Comparison of ENCODE assay signal across 20 cellular contexts in the genomic region with DNA sequence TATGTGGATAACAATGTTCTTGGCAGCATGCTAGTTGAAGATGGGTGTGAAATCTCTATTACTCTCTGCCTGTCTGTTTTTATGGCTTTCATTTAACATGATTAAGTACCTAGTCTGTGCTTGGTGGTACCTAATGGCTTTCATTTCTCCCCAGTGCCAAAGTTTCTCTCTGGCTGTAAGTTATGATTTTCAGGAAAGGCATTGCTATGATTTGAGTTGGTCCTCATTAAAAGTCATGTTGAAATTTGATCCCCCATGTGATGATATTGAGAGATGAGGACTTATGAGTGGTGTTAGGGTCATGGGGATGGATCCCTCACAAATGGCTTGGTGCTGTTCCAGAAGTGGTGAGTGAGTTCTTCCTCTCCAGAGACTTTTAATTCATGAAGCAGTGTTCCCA.
DNase-seq lines count a peak whose midpoint lies in the region; ATAC-seq, FAIRE-seq and TF ChIP-seq lines count a peak whose summit lies in the region.
"Had no signal": no experiment of that assay in that cellular context is flagged by ENCODE, and none has a peak within 500 bp of the region (broad histone marks: within the 10 kb centered on the region; RNA-seq: fewer than 3 reads in every experiment).

No MANE protein-coding gene starts in this region.

- DNase-seq in SK-N-SH (no peak), adipocyte (ENCODE audit: low read depth) (peak; percentile 18), foreskin fibroblast (peak; percentile 76 to 81), heart left ventricle (no peak), substantia nigra (lab: John Stamatoyannopoulos, UW) (no peak), D721Med (ENCODE audit: insufficient read length, low spot score) (no peak), glomerular visceral epithelial cell (ENCODE audit: extremely low spot score) (no peak)
- DNase-seq: activated CD4-positive, alpha-beta memory T cell treated with anti-CD3 and anti-CD28 coated beads, Interleukin-2, amount 10 ng/mL, durations not matched to agents 7 days and 5 days; cerebellar nuclear complex; H9; kidney; lower lobe of right lung; NK-92 treated with Interleukin-12 subunit alpha and Interleukin-12 subunit beta, amount 100 ng/mL, for 24 hours; posterior cingulate gyrus; SHP77 treated with DMSO at 0.1 percent for 48 hours; sigmoid colon; upper lobe of right lung had no signal

- POLR2A ChIA-PET in SK-N-SH (lab: Yijun Ruan, JAX): no interaction called here

- no peaks in the 10 kb centered on the region for H3F3A ChIP-seq in SK-N-SH (replicated peaks; ENCODE audit: insufficient read depth)

- ATAC-seq in SK-N-SH treated with all-trans-retinoic acid at 6 μM for 48 hours: peak; percentile 68
- no peak for ATAC-seq in heart left ventricle
- ATAC-seq: lower lobe of right lung, upper lobe of right lung had no signal

- H3K4me1 ChIP-seq in SK-N-SH (ENCODE audit: control insufficient read depth in 1 of 2, insufficient read depth in 2 of 2, low read depth in 1 of 2, low read length in 1 of 2): no peaks in the 10 kb centered on the region; a peak in 2 of 4 replicates
- H3K4me1 ChIP-seq in adipocyte (ENCODE audit: control insufficient read depth, insufficient read depth, low read length): peaks cover 24% of the 10 kb centered on the region
- no peaks in the 10 kb centered on the region for H3K4me1 ChIP-seq in heart left ventricle
- H3K4me1 ChIP-seq: BLaER1, lower lobe of right lung, upper lobe of right lung had no signal

- FAIRE-seq in D721Med (lab: Jason Lieb, UNC): no peak
- FAIRE-seq: endothelial cell of umbilical vein, kidney had no signal

- peak overlapping the region in 1 of 2 experiments; percentile 55; a peak in 1 of 4 replicates for H3K27ac ChIP-seq in SK-N-SH (ENCODE audit: low read depth in 2 of 2, low read length in 1 of 2)
- H3K27ac ChIP-seq in heart left ventricle: no peak overlapping the region
- no peak overlapping the region for H3K27ac ChIP-seq in substantia nigra (ENCODE audit: low read depth, low read length, poor library complexity, severe bottlenecking)
- H3K27ac ChIP-seq: BLaER1, lower lobe of right lung, upper lobe of right lung had no signal

- H4K20me1 ChIP-seq in SK-N-SH (ENCODE audit: insufficient read depth): no peaks in the 10 kb centered on the region
- H4K20me1 ChIP-seq: BLaER1 had no signal

- H3K9me3 ChIP-seq in SK-N-SH (no peaks in the 10 kb centered on the region), adipocyte (ENCODE audit: control insufficient read depth, low read length) (no peaks in the 10 kb centered on the region), heart left ventricle (peaks cover 0 to 2% (median 0%) of the 10 kb centered on the region in 12 donors)
- H3K9me3 ChIP-seq: lower lobe of right lung, sigmoid colon, upper lobe of right lung had no signal

- H3K79me2 ChIP-seq in SK-N-SH (ENCODE audit: insufficient read depth): no peaks in the 10 kb centered on the region

- no peaks in the 10 kb centered on the region for H3K27me3 ChIP-seq in SK-N-SH (ENCODE audit: insufficient read depth)
- no peaks in the 10 kb centered on the region for H3K27me3 ChIP-seq in adipocyte (replicated peaks; ENCODE audit: control insufficient read depth, insufficient read depth, low read length)
- no peaks in the 10 kb centered on the region for H3K27me3 ChIP-seq in heart left ventricle
- H3K27me3 ChIP-seq: BLaER1, sigmoid colon, upper lobe of right lung had no signal

- no peak for TF ChIP-seq POLR2A in heart left ventricle (IDR thresholded peaks at IDR 0.05)

- no peak overlapping the region for H3K4me2 ChIP-seq in SK-N-SH
- H3K4me2 ChIP-seq: BLaER1 had no signal

- H3K4me3 ChIP-seq in SK-N-SH (ENCODE audit: low read depth in 2 of 2, low read length in 1 of 2): no peak overlapping the region
- no peak overlapping the region for H3K4me3 ChIP-seq in adipocyte (ENCODE audit: low read length)
- H3K4me3 ChIP-seq in foreskin fibroblast (ENCODE audit: low read depth in 1 of 2, low read length in 2 of 2): no peak overlapping the region
- H3K4me3 ChIP-seq in heart left ventricle: no peak overlapping the region
- H3K4me3 ChIP-seq: BLaER1, lower lobe of right lung, sigmoid colon, upper lobe of right lung had no signal

- TF ChIP-seq RAD21 in SK-N-SH (IDR thresholded peaks at IDR 0.05; ENCODE audit: low read length): no peak

- CTCF ChIA-PET in SK-N-SH (lab: Yijun Ruan, JAX): no interaction called here

- no peaks in the 10 kb centered on the region for H3K9me2 ChIP-seq in SK-N-SH

- no peak overlapping the region for H2AFZ ChIP-seq in SK-N-SH (ENCODE audit: low read depth)

- H3K36me3 ChIP-seq in SK-N-SH (replicated peaks in 1 of 2; ENCODE audit: control insufficient read depth in 1 of 2, insufficient read depth in 2 of 2, low read length in 1 of 2): no peaks in the 10 kb centered on the region
- H3K36me3 ChIP-seq in adipocyte (ENCODE audit: control insufficient read depth, insufficient read depth, low read length, severe bottlenecking): no peaks in the 10 kb centered on the region
- H3K36me3 ChIP-seq in heart left ventricle: no peaks in the 10 kb centered on the region
- H3K36me3 ChIP-seq: BLaER1, lower lobe of right lung, sigmoid colon, upper lobe of right lung had no signal

- no peak overlapping the region for H3K9ac ChIP-seq in SK-N-SH
- H3K9ac ChIP-seq in adipocyte (ENCODE audit: low read length): no peak overlapping the region
- H3K9ac ChIP-seq: BLaER1 had no signal

- intact Hi-C loops in heart left ventricle (cut with DNase I): no loop called here

- TF ChIP-seq CTCF in SK-N-SH (IDR thresholded peaks at IDR 0.05) (no peak), foreskin fibroblast (IDR thresholded peaks at IDR 0.05; ENCODE audit: low read depth, low read length) (no peak), heart left ventricle (IDR thresholded peaks at IDR 0.05) (no peak), D721Med (IDR thresholded peaks at IDR 0.05; ENCODE audit: insufficient read depth, missing control alignments) (no peak)

- no peak for TF ChIP-seq EP300 in SK-N-SH (IDR thresholded peaks at IDR 0.05; ENCODE audit: borderline replicate concordance in 1 of 2, low read depth in 1 of 2, low read length in 1 of 2)

TF ChIP-seq in SK-N-SH treated with all-trans-retinoic acid at 6 μM for 48 hours, 23 proteins besides CTCF, POLR2A, EP300 and RAD21 (continues in another document):
- TF ChIP-seq RARB (CRISPR knock-in tag; IDR thresholded peaks at IDR 0.05): peak; percentile 84; the same call in 1 of the 2 replicates
- TF ChIP-seq ZFP30 (CRISPR knock-in tag; IDR thresholded peaks at IDR 0.05): no peak
- TF ChIP-seq ESRRG (CRISPR knock-in tag; IDR thresholded peaks at IDR 0.05): no peak
- no peak for TF ChIP-seq PPARA (CRISPR knock-in tag; IDR thresholded peaks at IDR 0.05; ENCODE audit: borderline replicate concordance)
- TF ChIP-seq TOX (CRISPR knock-in tag; IDR thresholded peaks at IDR 0.05; ENCODE audit: borderline replicate concordance): peak; percentile 75; the same call in 1 of the 2 replicates
- no peak for TF ChIP-seq CSRNP3 (CRISPR knock-in tag; IDR thresholded peaks at IDR 0.05)
- no peak for TF ChIP-seq SNAI2 (CRISPR knock-in tag; IDR thresholded peaks at IDR 0.05)
- TF ChIP-seq CSDC2 (CRISPR knock-in tag; IDR thresholded peaks at IDR 0.05): no peak

TF ChIP-seq in SK-N-SH, 30 proteins besides CTCF, POLR2A, EP300 and RAD21:
- no peak for TF ChIP-seq CHD2 (IDR thresholded peaks at IDR 0.05; ENCODE audit: low read length, partially characterized antibody)
- no peak for TF ChIP-seq EZH2phosphoT487 (IDR thresholded peaks at IDR 0.05; ENCODE audit: borderline replicate concordance, low read depth)
- TF ChIP-seq GABPA (IDR thresholded peaks at IDR 0.05; ENCODE audit: low read depth): no peak
- TF ChIP-seq FOXM1 (IDR thresholded peaks at IDR 0.05; ENCODE audit: low read depth): no peak
- no peak for TF ChIP-seq RCOR1 (IDR thresholded peaks at IDR 0.05; ENCODE audit: low read length)
- TF ChIP-seq REST (IDR thresholded peaks at IDR 0.05; ENCODE audit: low read depth, low read length): no peak
- TF ChIP-seq TEAD4 (IDR thresholded peaks at IDR 0.05; ENCODE audit: borderline replicate concordance, insufficient read depth): no peak
- no peak for TF ChIP-seq NFIC (IDR thresholded peaks at IDR 0.05; ENCODE audit: borderline replicate concordance)
- TF ChIP-seq JUND (IDR thresholded peaks at IDR 0.05): no peak
TF ChIP-seq in SK-N-SH: peak in this region for 0.

Comparison
In these comparisons a context has a peak if more than half of its experiments do, and no peak if none do; other contexts are left out.
1. DNase-seq: peak in adipocyte (single experiment) and foreskin fibroblast (2 of 2); none in SK-N-SH (single experiment), heart left ventricle (0 of 5), substantia nigra (0 of 49), D721Med (single experiment) and glomerular visceral epithelial cell (single experiment).